1 cellular context compared by ENCODE assay signal in genomic region chr4:153465922-153466636, GRCh38.
TF ChIP-seq lines count a peak whose summit lies in the region.

A gene with protein sequence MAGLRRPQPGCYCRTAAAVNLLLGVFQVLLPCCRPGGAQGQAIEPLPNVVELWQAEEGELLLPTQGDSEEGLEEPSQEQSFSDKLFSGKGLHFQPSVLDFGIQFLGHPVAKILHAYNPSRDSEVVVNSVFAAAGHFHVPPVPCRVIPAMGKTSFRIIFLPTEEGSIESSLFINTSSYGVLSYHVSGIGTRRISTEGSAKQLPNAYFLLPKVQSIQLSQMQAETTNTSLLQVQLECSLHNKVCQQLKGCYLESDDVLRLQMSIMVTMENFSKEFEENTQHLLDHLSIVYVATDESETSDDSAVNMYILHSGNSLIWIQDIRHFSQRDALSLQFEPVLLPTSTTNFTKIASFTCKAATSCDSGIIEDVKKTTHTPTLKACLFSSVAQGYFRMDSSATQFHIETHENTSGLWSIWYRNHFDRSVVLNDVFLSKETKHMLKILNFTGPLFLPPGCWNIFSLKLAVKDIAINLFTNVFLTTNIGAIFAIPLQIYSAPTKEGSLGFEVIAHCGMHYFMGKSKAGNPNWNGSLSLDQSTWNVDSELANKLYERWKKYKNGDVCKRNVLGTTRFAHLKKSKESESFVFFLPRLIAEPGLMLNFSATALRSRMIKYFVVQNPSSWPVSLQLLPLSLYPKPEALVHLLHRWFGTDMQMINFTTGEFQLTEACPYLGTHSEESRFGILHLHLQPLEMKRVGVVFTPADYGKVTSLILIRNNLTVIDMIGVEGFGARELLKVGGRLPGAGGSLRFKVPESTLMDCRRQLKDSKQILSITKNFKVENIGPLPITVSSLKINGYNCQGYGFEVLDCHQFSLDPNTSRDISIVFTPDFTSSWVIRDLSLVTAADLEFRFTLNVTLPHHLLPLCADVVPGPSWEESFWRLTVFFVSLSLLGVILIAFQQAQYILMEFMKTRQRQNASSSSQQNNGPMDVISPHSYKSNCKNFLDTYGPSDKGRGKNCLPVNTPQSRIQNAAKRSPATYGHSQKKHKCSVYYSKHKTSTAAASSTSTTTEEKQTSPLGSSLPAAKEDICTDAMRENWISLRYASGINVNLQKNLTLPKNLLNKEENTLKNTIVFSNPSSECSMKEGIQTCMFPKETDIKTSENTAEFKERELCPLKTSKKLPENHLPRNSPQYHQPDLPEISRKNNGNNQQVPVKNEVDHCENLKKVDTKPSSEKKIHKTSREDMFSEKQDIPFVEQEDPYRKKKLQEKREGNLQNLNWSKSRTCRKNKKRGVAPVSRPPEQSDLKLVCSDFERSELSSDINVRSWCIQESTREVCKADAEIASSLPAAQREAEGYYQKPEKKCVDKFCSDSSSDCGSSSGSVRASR (N-terminal part only) (plus strand): TSS chr4:153466360. CDS start chr4:153466398, 38 bp downstream.

TF ChIP-seq in K562, 482 proteins besides CTCF, POLR2A, EP300 and RAD21 (continued from another document and continues in another):
- TF ChIP-seq, protein P1, sequence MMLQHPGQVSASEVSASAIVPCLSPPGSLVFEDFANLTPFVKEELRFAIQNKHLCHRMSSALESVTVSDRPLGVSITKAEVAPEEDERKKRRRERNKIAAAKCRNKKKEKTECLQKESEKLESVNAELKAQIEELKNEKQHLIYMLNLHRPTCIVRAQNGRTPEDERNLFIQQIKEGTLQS (IDR thresholded peaks at IDR 0.05), result no peak
- TF ChIP-seq, protein P1 (CRISPR knock-in tag; conservative IDR thresholded peaks at IDR 0.05), result 0 out of 2 replicates have a peak, but pooled peaks have one; percentile 6
- TF ChIP-seq PHB (CRISPR knock-in tag; IDR thresholded peaks at IDR 0.05) (no peak), HSF4 (CRISPR knock-in tag; IDR thresholded peaks at IDR 0.05; ENCODE audit: borderline replicate concordance) (0 out of 2 replicates have a peak, but pooled peaks have one; percentile 51), ELF1 (tag; IDR thresholded peaks at IDR 0.05) (no peak), CREM (IDR thresholded peaks at IDR 0.05; ENCODE audit: low read depth) (peak; percentile 21; the same call in 1 of the 2 replicates), TCF3 (CRISPR knock-in tag; IDR thresholded peaks at IDR 0.05) (peak; percentile 76), KDM5B (IDR thresholded peaks at IDR 0.05; ENCODE audit: insufficient replicate concordance, low read depth, low read length) (peak; percentile 77), ZNF146 (CRISPR knock-in tag; IDR thresholded peaks at IDR 0.05; ENCODE audit: unreplicated experiment) (no peak), MCM5 (IDR thresholded peaks at IDR 0.05; ENCODE audit: low read depth) (no peak), PPARD (CRISPR knock-in tag; IDR thresholded peaks at IDR 0.05) (no peak), DDX20 (tag; IDR thresholded peaks at IDR 0.05; ENCODE audit: low read depth) (no peak), CTBP1 (IDR thresholded peaks at IDR 0.05; ENCODE audit: borderline replicate concordance) (peak; percentile 54), CBX2 (IDR thresholded peaks at IDR 0.05; ENCODE audit: insufficient read depth, low read length, poor library complexity, severe bottlenecking) (no peak), ZBTB1 (CRISPR knock-in tag; IDR thresholded peaks at IDR 0.05; ENCODE audit: borderline replicate concordance, low read depth) (peak; percentile 79), GTF2A2 (tag; IDR thresholded peaks at IDR 0.05) (no peak), TAL1 (IDR thresholded peaks at IDR 0.05) (peak; percentile 19; the same call in 1 of the 2 replicates), CREB1 (IDR thresholded peaks at IDR 0.05) (peak; percentile 49), CREB1 (CRISPR knock-in tag; IDR thresholded peaks at IDR 0.05) (no peak; the same call in 1 of the 2 replicates), SRSF3 (IDR thresholded peaks at IDR 0.05; ENCODE audit: insufficient read depth, low read length) (no peak), HNRNPL (IDR thresholded peaks at IDR 0.05; ENCODE audit: low read depth, low read length) (no peak), ZNF511 (CRISPR knock-in tag; IDR thresholded peaks at IDR 0.05) (peak; percentile 28), IFI16 (CRISPR knock-in tag; IDR thresholded peaks at IDR 0.05) (no peak), TEAD4 (IDR thresholded peaks at IDR 0.05; ENCODE audit: low read length) (peak; percentile 69; the same call in 1 of the 2 replicates), TEAD4 (CRISPR knock-in tag; IDR thresholded peaks at IDR 0.05; ENCODE audit: borderline replicate concordance) (0 out of 2 replicates have a peak, but pooled peaks have one; percentile 8), ZNF311 (CRISPR knock-in tag; IDR thresholded peaks at IDR 0.05) (no peak), FOS (IDR thresholded peaks at IDR 0.05; ENCODE audit: extremely low read depth, insufficient read length) (no peak), KDM2B (CRISPR knock-in tag; IDR thresholded peaks at IDR 0.05) (peak; percentile 63), CXXC5 (CRISPR knock-in tag; IDR thresholded peaks at IDR 0.05) (peak; percentile 94), HMGN3 (IDR thresholded peaks at IDR 0.05; ENCODE audit: borderline replicate concordance, extremely low read depth, insufficient read length, low read depth, low read length) (peak; percentile 51), CHD2 (IDR thresholded peaks at IDR 0.05; ENCODE audit: low read depth, low read length) (0 out of 2 replicates have a peak, but pooled peaks have one; percentile 24), MYC (IDR thresholded peaks at IDR 0.05; ENCODE audit: low read depth, low read length) (peak; percentile 96), MYC (CRISPR knock-in tag; IDR thresholded peaks at IDR 0.05; ENCODE audit: borderline replicate concordance, low read depth) (no peak)
- TF ChIP-seq, protein P2, sequence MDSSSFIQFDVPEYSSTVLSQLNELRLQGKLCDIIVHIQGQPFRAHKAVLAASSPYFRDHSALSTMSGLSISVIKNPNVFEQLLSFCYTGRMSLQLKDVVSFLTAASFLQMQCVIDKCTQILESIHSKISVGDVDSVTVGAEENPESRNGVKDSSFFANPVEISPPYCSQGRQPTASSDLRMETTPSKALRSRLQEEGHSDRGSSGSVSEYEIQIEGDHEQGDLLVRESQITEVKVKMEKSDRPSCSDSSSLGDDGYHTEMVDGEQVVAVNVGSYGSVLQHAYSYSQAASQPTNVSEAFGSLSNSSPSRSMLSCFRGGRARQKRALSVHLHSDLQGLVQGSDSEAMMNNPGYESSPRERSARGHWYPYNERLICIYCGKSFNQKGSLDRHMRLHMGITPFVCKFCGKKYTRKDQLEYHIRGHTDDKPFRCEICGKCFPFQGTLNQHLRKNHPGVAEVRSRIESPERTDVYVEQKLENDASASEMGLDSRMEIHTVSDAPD (CRISPR knock-in tag; IDR thresholded peaks at IDR 0.05), result peak; percentile 37; the same call in 1 of the 2 replicates
- TF ChIP-seq, protein P3, sequence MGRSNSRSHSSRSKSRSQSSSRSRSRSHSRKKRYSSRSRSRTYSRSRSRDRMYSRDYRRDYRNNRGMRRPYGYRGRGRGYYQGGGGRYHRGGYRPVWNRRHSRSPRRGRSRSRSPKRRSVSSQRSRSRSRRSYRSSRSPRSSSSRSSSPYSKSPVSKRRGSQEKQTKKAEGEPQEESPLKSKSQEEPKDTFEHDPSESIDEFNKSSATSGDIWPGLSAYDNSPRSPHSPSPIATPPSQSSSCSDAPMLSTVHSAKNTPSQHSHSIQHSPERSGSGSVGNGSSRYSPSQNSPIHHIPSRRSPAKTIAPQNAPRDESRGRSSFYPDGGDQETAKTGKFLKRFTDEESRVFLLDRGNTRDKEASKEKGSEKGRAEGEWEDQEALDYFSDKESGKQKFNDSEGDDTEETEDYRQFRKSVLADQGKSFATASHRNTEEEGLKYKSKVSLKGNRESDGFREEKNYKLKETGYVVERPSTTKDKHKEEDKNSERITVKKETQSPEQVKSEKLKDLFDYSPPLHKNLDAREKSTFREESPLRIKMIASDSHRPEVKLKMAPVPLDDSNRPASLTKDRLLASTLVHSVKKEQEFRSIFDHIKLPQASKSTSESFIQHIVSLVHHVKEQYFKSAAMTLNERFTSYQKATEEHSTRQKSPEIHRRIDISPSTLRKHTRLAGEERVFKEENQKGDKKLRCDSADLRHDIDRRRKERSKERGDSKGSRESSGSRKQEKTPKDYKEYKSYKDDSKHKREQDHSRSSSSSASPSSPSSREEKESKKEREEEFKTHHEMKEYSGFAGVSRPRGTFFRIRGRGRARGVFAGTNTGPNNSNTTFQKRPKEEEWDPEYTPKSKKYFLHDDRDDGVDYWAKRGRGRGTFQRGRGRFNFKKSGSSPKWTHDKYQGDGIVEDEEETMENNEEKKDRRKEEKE (IDR thresholded peaks at IDR 0.05; ENCODE audit: borderline replicate concordance in 1 of 2, control insufficient read depth in 1 of 2, low read depth in 2 of 2, low read length in 1 of 2), result no peak
- TF ChIP-seq, protein P4, sequence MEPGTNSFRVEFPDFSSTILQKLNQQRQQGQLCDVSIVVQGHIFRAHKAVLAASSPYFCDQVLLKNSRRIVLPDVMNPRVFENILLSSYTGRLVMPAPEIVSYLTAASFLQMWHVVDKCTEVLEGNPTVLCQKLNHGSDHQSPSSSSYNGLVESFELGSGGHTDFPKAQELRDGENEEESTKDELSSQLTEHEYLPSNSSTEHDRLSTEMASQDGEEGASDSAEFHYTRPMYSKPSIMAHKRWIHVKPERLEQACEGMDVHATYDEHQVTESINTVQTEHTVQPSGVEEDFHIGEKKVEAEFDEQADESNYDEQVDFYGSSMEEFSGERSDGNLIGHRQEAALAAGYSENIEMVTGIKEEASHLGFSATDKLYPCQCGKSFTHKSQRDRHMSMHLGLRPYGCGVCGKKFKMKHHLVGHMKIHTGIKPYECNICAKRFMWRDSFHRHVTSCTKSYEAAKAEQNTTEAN (CRISPR knock-in tag; IDR thresholded peaks at IDR 0.05), result no peak
- TF ChIP-seq, protein P5, sequence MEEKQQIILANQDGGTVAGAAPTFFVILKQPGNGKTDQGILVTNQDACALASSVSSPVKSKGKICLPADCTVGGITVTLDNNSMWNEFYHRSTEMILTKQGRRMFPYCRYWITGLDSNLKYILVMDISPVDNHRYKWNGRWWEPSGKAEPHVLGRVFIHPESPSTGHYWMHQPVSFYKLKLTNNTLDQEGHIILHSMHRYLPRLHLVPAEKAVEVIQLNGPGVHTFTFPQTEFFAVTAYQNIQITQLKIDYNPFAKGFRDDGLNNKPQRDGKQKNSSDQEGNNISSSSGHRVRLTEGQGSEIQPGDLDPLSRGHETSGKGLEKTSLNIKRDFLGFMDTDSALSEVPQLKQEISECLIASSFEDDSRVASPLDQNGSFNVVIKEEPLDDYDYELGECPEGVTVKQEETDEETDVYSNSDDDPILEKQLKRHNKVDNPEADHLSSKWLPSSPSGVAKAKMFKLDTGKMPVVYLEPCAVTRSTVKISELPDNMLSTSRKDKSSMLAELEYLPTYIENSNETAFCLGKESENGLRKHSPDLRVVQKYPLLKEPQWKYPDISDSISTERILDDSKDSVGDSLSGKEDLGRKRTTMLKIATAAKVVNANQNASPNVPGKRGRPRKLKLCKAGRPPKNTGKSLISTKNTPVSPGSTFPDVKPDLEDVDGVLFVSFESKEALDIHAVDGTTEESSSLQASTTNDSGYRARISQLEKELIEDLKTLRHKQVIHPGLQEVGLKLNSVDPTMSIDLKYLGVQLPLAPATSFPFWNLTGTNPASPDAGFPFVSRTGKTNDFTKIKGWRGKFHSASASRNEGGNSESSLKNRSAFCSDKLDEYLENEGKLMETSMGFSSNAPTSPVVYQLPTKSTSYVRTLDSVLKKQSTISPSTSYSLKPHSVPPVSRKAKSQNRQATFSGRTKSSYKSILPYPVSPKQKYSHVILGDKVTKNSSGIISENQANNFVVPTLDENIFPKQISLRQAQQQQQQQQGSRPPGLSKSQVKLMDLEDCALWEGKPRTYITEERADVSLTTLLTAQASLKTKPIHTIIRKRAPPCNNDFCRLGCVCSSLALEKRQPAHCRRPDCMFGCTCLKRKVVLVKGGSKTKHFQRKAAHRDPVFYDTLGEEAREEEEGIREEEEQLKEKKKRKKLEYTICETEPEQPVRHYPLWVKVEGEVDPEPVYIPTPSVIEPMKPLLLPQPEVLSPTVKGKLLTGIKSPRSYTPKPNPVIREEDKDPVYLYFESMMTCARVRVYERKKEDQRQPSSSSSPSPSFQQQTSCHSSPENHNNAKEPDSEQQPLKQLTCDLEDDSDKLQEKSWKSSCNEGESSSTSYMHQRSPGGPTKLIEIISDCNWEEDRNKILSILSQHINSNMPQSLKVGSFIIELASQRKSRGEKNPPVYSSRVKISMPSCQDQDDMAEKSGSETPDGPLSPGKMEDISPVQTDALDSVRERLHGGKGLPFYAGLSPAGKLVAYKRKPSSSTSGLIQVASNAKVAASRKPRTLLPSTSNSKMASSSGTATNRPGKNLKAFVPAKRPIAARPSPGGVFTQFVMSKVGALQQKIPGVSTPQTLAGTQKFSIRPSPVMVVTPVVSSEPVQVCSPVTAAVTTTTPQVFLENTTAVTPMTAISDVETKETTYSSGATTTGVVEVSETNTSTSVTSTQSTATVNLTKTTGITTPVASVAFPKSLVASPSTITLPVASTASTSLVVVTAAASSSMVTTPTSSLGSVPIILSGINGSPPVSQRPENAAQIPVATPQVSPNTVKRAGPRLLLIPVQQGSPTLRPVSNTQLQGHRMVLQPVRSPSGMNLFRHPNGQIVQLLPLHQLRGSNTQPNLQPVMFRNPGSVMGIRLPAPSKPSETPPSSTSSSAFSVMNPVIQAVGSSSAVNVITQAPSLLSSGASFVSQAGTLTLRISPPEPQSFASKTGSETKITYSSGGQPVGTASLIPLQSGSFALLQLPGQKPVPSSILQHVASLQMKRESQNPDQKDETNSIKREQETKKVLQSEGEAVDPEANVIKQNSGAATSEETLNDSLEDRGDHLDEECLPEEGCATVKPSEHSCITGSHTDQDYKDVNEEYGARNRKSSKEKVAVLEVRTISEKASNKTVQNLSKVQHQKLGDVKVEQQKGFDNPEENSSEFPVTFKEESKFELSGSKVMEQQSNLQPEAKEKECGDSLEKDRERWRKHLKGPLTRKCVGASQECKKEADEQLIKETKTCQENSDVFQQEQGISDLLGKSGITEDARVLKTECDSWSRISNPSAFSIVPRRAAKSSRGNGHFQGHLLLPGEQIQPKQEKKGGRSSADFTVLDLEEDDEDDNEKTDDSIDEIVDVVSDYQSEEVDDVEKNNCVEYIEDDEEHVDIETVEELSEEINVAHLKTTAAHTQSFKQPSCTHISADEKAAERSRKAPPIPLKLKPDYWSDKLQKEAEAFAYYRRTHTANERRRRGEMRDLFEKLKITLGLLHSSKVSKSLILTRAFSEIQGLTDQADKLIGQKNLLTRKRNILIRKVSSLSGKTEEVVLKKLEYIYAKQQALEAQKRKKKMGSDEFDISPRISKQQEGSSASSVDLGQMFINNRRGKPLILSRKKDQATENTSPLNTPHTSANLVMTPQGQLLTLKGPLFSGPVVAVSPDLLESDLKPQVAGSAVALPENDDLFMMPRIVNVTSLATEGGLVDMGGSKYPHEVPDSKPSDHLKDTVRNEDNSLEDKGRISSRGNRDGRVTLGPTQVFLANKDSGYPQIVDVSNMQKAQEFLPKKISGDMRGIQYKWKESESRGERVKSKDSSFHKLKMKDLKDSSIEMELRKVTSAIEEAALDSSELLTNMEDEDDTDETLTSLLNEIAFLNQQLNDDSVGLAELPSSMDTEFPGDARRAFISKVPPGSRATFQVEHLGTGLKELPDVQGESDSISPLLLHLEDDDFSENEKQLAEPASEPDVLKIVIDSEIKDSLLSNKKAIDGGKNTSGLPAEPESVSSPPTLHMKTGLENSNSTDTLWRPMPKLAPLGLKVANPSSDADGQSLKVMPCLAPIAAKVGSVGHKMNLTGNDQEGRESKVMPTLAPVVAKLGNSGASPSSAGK (IDR thresholded peaks at IDR 0.05), result peak; percentile 97; the same call in 1 of the 2 replicates
